ENCODE assay signal across 13 cellular contexts in the genomic region with DNA sequence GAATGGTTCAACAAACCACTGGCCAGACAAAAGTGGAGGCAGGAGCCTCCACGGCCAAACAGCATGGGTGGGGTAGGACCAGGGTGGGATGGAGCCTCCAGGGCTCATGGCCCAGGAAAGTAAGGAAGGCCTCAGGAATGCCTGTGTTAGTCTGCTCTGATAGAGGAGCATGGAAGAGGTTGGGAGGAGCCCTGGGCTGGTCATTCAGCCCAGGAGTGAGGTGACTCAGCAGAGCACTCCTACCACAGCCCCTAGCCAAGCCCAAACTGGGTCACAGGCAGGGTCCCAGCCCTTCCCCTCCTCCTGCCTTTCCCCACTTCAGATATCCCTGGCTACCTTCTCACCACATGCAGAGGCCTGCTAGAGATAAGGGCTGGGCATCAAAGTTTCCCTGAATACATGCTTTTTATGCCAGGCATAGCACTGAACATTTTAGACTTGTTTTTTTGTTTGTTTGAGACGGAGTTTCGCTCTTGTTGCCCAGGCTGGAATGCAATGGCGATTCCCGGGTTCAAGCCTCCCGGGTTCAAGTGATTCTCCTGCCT. TPM values are rescaled to one million over a fixed set of nuclear protein-coding genes. Genes with fewer than 3 reads are reported as not detected.
DNase-seq lines count a peak whose midpoint lies in the region; ATAC-seq and TF ChIP-seq lines count a peak whose summit lies in the region.
"Had no signal": no experiment of that assay in that cellular context is flagged by ENCODE, and none has a peak within 500 bp of the region (broad histone marks: within the 10 kb centered on the region; RNA-seq: fewer than 3 reads in every experiment).

No MANE protein-coding gene starts in this region.

- no peak for TF ChIP-seq POLR2A in erythroblast (IDR thresholded peaks at IDR 0.05; ENCODE audit: low read length)

- H3K36me3 Mint-ChIP-seq in effector memory CD8-positive, alpha-beta T cell (ENCODE audit: insufficient read depth), result no peaks in the 10 kb centered on the region

- no peak overlapping the region for H3K4me3 ChIP-seq in psoas muscle
- H3K4me3 ChIP-seq: ovary had no signal

- H3K27ac ChIP-seq in psoas muscle, result peak overlapping the region; percentile 95
- H3K27ac ChIP-seq: ovary had no signal

- peaks cover 3 to 4% of the 10 kb centered on the region in 2 donors for H3K4me1 Mint-ChIP-seq in effector memory CD8-positive, alpha-beta T cell (ENCODE audit: low read depth in 2 of 2)

- no peaks in the 10 kb centered on the region for H3K9me3 Mint-ChIP-seq in effector memory CD8-positive, alpha-beta T cell

- DNase-seq in GM03348 (ENCODE audit: low spot score), result peak; percentile 82
- DNase-seq in OCI-M1 (lab: John Stamatoyannopoulos, UW), result peak; percentile 68
- DNase-seq in erythroblast (lab: John Stamatoyannopoulos, UW), result peak; percentile 28 to 51
- peak; percentile 49 to 73 for DNase-seq in psoas muscle
- no peak for DNase-seq in NCI-H524 (lab: John Stamatoyannopoulos, UW)
- DNase-seq in DMS114 treated with DMSO at 0.1 percent for 48 hours (lab: John Stamatoyannopoulos, UW; ENCODE audit: unreplicated experiment), result no peak
- no peak for DNase-seq in effector memory CD8-positive, alpha-beta T cell
- DNase-seq: DMS79 treated with DMSO at 0.1 percent for 48 hours; effector CD8-positive, alpha-beta T cell; GOT3; NCI-H1436 treated with DMSO at 0.1 percent for 48 hours had no signal

- no peaks in the 10 kb centered on the region for H3K36me3 ChIP-seq in psoas muscle (ENCODE audit: insufficient read depth in 1 of 2, low read depth in 1 of 2)
- H3K36me3 ChIP-seq: ovary had no signal

- H3K4me3 Mint-ChIP-seq in effector memory CD8-positive, alpha-beta T cell, result no peak overlapping the region

- intact Hi-C loops in psoas muscle (cut with DNase I), result no loop called here

- peaks cover 28 to 31% of the 10 kb centered on the region in 2 donors for H3K27me3 Mint-ChIP-seq in effector memory CD8-positive, alpha-beta T cell

- WGBS in psoas muscle, 3 donors, result 29 to 73% (median 35%) methylated on average over 6 of the region's 6 CpGs

- H3K27ac Mint-ChIP-seq in effector memory CD8-positive, alpha-beta T cell, result no peak overlapping the region

- H3K27me3 ChIP-seq in psoas muscle (ENCODE audit: insufficient read depth in 3 of 3, low read length in 2 of 3), result no peaks in the 10 kb centered on the region
- H3K27me3 ChIP-seq: ovary had no signal

- no peak for TF ChIP-seq CTCF in psoas muscle (IDR thresholded peaks at IDR 0.05)

- H3K4me1 ChIP-seq in psoas muscle, result peaks cover 83% of the 10 kb centered on the region

- ATAC-seq in psoas muscle (peak; percentile 40 to 52 (median 45)), HG03442 (IDR thresholded peaks at IDR 0.05; ENCODE audit: unreplicated experiment) (no peak)
- no peak for ATAC-seq in effector memory CD8-positive, alpha-beta T cell (replicated peaks)

- no peaks in the 10 kb centered on the region for H3K9me3 ChIP-seq in psoas muscle
- H3K9me3 ChIP-seq: ovary had no signal

RNA-seq across cellular contexts. Expression of gene SHISA4, which starts 3.1 kb away (rescaled TPM):
- 100 to 1,000 TPM; 105 to 157 (median 137) TPM for total RNA-seq in psoas muscle
- 100 to 1,000 TPM in 2 of 3 donors, 10 to 100 TPM in 1; 74.8 to 264 (median 151) TPM for polyA plus RNA-seq in psoas muscle

RNA-seq across cellular contexts. Expression of gene IPO9, which starts 56.6 kb away (rescaled TPM):
- 10 to 100 TPM; 20.1 to 26.9 (median 22.6) TPM for total RNA-seq in psoas muscle
- 10 to 100 TPM in 1 of 3 donors, 1 to 10 TPM in 2; 6.6 to 12.1 (median 7.5) TPM for polyA plus RNA-seq in psoas muscle

Comparison
In these comparisons a context has a peak if more than half of its experiments do, and no peak if none do; other contexts are left out.
1. DNase-seq: peak in GM03348 (single experiment), OCI-M1 (single experiment), erythroblast (2 of 2) and psoas muscle (2 of 2); none in NCI-H524 (0 of 2), DMS114 treated with DMSO at 0.1 percent for 48 hours (single experiment) and effector memory CD8-positive, alpha-beta T cell (0 of 3).
2. ATAC-seq: peak in psoas muscle (4 of 4); none in HG03442 (single experiment) and effector memory CD8-positive, alpha-beta T cell (single experiment).